1 cellular context compared by ENCODE assay signal in the genomic region with DNA sequence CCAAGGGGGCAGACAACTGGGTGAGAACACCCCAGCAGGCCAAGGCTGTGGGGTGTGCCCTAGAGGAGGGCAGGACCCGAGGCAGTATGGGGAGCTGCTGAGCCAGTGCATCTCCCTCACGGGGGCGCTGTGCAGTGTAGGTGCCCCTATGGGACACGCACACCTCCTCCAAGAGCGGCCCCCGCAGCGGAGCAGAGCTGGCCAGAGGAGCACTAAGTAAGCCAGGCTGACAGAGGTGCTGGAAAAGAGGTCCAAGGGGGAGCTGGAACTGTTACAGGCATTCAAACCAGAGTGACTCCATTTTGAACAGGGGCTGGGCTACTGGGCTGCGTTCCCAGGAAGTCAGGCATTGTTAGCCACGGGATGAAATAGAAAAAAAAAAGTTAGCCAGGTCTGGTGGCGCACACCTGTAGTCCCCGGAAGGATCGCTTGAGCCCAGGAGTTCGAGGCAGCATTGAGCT.
TF ChIP-seq lines count a peak whose summit lies in the region.

No MANE protein-coding gene starts in this region.

TF ChIP-seq in K562, 482 proteins besides CTCF, POLR2A, EP300 and RAD21 (continued from another document and continues in another):
- TF ChIP-seq, protein P1, sequence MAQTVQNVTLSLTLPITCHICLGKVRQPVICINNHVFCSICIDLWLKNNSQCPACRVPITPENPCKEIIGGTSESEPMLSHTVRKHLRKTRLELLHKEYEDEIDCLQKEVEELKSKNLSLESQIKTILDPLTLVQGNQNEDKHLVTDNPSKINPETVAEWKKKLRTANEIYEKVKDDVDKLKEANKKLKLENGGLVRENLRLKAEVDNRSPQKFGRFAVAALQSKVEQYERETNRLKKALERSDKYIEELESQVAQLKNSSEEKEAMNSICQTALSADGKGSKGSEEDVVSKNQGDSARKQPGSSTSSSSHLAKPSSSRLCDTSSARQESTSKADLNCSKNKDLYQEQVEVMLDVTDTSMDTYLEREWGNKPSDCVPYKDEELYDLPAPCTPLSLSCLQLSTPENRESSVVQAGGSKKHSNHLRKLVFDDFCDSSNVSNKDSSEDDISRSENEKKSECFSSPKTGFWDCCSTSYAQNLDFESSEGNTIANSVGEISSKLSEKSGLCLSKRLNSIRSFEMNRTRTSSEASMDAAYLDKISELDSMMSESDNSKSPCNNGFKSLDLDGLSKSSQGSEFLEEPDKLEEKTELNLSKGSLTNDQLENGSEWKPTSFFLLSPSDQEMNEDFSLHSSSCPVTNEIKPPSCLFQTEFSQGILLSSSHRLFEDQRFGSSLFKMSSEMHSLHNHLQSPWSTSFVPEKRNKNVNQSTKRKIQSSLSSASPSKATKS (CRISPR knock-in tag; IDR thresholded peaks at IDR 0.05) = no peak
- TF ChIP-seq PHF8 (IDR thresholded peaks at IDR 0.05; ENCODE audit: borderline replicate concordance, low read length) = no peak; the same call in 1 of the 2 replicates
- TF ChIP-seq PHF20 (IDR thresholded peaks at IDR 0.05; ENCODE audit: partially characterized antibody) = no peak
- TF ChIP-seq SMC3 (conservative IDR thresholded peaks at IDR 0.05; ENCODE audit: insufficient read depth, low read depth, low read length) = no peak
- TF ChIP-seq KLF6 (CRISPR knock-in tag; IDR thresholded peaks at IDR 0.05; ENCODE audit: borderline replicate concordance) = peak; percentile 62; the same call in 1 of the 2 replicates
- no peak for TF ChIP-seq FIP1L1 (IDR thresholded peaks at IDR 0.05; ENCODE audit: low read depth, low read length, poor library complexity, severe bottlenecking)
- TF ChIP-seq L3MBTL2 (IDR thresholded peaks at IDR 0.05) = no peak
- TF ChIP-seq, protein P2, sequence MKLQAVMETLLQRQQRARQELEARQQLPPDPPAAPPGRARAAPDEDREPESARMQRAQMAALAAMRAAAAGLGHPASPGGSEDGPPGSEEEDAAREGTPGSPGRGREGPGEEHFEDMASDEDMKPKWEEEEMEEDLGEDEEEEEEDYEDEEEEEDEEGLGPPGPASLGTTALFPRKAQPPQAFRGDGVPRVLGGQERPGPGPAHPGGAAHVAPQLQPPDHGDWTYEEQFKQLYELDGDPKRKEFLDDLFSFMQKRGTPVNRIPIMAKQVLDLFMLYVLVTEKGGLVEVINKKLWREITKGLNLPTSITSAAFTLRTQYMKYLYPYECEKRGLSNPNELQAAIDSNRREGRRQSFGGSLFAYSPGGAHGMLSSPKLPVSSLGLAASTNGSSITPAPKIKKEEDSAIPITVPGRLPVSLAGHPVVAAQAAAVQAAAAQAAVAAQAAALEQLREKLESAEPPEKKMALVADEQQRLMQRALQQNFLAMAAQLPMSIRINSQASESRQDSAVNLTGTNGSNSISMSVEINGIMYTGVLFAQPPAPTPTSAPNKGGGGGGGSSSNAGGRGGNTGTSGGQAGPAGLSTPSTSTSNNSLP (IDR thresholded peaks at IDR 0.05; ENCODE audit: borderline replicate concordance, low read depth, low read length) = no peak
- TF ChIP-seq, protein P3, sequence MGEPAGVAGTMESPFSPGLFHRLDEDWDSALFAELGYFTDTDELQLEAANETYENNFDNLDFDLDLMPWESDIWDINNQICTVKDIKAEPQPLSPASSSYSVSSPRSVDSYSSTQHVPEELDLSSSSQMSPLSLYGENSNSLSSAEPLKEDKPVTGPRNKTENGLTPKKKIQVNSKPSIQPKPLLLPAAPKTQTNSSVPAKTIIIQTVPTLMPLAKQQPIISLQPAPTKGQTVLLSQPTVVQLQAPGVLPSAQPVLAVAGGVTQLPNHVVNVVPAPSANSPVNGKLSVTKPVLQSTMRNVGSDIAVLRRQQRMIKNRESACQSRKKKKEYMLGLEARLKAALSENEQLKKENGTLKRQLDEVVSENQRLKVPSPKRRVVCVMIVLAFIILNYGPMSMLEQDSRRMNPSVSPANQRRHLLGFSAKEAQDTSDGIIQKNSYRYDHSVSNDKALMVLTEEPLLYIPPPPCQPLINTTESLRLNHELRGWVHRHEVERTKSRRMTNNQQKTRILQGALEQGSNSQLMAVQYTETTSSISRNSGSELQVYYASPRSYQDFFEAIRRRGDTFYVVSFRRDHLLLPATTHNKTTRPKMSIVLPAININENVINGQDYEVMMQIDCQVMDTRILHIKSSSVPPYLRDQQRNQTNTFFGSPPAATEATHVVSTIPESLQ (CRISPR knock-in tag; IDR thresholded peaks at IDR 0.05) = no peak
- TF ChIP-seq, protein P4, sequence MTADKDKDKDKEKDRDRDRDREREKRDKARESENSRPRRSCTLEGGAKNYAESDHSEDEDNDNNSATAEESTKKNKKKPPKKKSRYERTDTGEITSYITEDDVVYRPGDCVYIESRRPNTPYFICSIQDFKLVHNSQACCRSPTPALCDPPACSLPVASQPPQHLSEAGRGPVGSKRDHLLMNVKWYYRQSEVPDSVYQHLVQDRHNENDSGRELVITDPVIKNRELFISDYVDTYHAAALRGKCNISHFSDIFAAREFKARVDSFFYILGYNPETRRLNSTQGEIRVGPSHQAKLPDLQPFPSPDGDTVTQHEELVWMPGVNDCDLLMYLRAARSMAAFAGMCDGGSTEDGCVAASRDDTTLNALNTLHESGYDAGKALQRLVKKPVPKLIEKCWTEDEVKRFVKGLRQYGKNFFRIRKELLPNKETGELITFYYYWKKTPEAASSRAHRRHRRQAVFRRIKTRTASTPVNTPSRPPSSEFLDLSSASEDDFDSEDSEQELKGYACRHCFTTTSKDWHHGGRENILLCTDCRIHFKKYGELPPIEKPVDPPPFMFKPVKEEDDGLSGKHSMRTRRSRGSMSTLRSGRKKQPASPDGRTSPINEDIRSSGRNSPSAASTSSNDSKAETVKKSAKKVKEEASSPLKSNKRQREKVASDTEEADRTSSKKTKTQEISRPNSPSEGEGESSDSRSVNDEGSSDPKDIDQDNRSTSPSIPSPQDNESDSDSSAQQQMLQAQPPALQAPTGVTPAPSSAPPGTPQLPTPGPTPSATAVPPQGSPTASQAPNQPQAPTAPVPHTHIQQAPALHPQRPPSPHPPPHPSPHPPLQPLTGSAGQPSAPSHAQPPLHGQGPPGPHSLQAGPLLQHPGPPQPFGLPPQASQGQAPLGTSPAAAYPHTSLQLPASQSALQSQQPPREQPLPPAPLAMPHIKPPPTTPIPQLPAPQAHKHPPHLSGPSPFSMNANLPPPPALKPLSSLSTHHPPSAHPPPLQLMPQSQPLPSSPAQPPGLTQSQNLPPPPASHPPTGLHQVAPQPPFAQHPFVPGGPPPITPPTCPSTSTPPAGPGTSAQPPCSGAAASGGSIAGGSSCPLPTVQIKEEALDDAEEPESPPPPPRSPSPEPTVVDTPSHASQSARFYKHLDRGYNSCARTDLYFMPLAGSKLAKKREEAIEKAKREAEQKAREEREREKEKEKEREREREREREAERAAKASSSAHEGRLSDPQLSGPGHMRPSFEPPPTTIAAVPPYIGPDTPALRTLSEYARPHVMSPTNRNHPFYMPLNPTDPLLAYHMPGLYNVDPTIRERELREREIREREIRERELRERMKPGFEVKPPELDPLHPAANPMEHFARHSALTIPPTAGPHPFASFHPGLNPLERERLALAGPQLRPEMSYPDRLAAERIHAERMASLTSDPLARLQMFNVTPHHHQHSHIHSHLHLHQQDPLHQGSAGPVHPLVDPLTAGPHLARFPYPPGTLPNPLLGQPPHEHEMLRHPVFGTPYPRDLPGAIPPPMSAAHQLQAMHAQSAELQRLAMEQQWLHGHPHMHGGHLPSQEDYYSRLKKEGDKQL (CRISPR knock-in tag; IDR thresholded peaks at IDR 0.05; ENCODE audit: borderline replicate concordance) = no peak
- no peak for TF ChIP-seq ELF2 (CRISPR knock-in tag; IDR thresholded peaks at IDR 0.05)
- no peak for TF ChIP-seq ZFP36 (IDR thresholded peaks at IDR 0.05; ENCODE audit: low read depth, low read length, partially characterized antibody)
- TF ChIP-seq, protein P5, sequence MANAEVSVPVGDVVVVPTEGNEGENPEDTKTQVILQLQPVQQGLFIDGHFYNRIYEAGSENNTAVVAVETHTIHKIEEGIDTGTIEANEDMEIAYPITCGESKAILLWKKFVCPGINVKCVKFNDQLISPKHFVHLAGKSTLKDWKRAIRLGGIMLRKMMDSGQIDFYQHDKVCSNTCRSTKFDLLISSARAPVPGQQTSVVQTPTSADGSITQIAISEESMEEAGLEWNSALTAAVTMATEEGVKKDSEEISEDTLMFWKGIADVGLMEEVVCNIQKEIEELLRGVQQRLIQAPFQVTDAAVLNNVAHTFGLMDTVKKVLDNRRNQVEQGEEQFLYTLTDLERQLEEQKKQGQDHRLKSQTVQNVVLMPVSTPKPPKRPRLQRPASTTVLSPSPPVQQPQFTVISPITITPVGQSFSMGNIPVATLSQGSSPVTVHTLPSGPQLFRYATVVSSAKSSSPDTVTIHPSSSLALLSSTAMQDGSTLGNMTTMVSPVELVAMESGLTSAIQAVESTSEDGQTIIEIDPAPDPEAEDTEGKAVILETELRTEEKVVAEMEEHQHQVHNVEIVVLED (CRISPR knock-in tag; IDR thresholded peaks at IDR 0.05) = peak; percentile 23; the same call in 1 of the 2 replicates
- TF ChIP-seq, protein P6, sequence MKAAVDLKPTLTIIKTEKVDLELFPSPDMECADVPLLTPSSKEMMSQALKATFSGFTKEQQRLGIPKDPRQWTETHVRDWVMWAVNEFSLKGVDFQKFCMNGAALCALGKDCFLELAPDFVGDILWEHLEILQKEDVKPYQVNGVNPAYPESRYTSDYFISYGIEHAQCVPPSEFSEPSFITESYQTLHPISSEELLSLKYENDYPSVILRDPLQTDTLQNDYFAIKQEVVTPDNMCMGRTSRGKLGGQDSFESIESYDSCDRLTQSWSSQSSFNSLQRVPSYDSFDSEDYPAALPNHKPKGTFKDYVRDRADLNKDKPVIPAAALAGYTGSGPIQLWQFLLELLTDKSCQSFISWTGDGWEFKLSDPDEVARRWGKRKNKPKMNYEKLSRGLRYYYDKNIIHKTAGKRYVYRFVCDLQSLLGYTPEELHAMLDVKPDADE (conservative IDR thresholded peaks at IDR 0.05; ENCODE audit: control insufficient read depth, low read depth, low read length) = no peak
- TF ChIP-seq CREM (IDR thresholded peaks at IDR 0.05; ENCODE audit: low read depth) = 0 out of 2 replicates have a peak, but pooled peaks have one; percentile 26
- no peak for TF ChIP-seq PCBP1 (IDR thresholded peaks at IDR 0.05; ENCODE audit: low read depth, low read length, poor library complexity, severe bottlenecking)
- no peak for TF ChIP-seq NR4A1 (CRISPR knock-in tag; IDR thresholded peaks at IDR 0.05)
- peak; percentile 88 for TF ChIP-seq NR4A1 (tag; IDR thresholded peaks at IDR 0.05)
- TF ChIP-seq PTRF (tag; IDR thresholded peaks at IDR 0.05) = no peak
- TF ChIP-seq, protein P7, sequence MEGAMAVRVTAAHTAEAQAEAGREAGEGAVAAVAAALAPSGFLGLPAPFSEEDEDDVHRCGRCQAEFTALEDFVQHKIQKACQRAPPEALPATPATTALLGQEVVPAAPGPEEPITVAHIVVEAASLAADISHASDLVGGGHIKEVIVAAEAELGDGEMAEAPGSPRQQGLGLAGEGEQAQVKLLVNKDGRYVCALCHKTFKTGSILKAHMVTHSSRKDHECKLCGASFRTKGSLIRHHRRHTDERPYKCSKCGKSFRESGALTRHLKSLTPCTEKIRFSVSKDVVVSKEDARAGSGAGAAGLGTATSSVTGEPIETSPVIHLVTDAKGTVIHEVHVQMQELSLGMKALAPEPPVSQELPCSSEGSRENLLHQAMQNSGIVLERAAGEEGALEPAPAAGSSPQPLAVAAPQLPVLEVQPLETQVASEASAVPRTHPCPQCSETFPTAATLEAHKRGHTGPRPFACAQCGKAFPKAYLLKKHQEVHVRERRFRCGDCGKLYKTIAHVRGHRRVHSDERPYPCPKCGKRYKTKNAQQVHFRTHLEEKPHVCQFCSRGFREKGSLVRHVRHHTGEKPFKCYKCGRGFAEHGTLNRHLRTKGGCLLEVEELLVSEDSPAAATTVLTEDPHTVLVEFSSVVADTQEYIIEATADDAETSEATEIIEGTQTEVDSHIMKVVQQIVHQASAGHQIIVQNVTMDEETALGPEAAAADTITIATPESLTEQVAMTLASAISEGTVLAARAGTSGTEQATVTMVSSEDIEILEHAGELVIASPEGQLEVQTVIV (CRISPR knock-in tag; IDR thresholded peaks at IDR 0.05; ENCODE audit: borderline replicate concordance) = no peak
- no peak for TF ChIP-seq ZNF133 (CRISPR knock-in tag; IDR thresholded peaks at IDR 0.05)
- TF ChIP-seq ZNF175 (CRISPR knock-in tag; IDR thresholded peaks at IDR 0.05; ENCODE audit: low read depth) = 0 out of 2 replicates have a peak, but pooled peaks have one; percentile 65
- TF ChIP-seq ESRRA (IDR thresholded peaks at IDR 0.05; ENCODE audit: borderline replicate concordance, low read depth) = no peak
- 0 out of 2 replicates have a peak, but pooled peaks have one; percentile 31 for TF ChIP-seq MYC (IDR thresholded peaks at IDR 0.05; ENCODE audit: low read depth, low read length)
- no peak for TF ChIP-seq MYC (CRISPR knock-in tag; IDR thresholded peaks at IDR 0.05; ENCODE audit: borderline replicate concordance, low read depth)
- no peak for TF ChIP-seq ZNF253 (CRISPR knock-in tag; conservative IDR thresholded peaks at IDR 0.05)
- TF ChIP-seq YBX1 (IDR thresholded peaks at IDR 0.05) = no peak
- TF ChIP-seq IRF2 (CRISPR knock-in tag; IDR thresholded peaks at IDR 0.05) = no peak
- no peak for TF ChIP-seq NFIX (CRISPR knock-in tag; IDR thresholded peaks at IDR 0.05; ENCODE audit: low read depth)
- TF ChIP-seq RCOR1 (IDR thresholded peaks at IDR 0.05; ENCODE audit: borderline replicate concordance in 1 of 2, low read depth in 2 of 2, low read length in 2 of 2) = no peak
- TF ChIP-seq, protein P8, sequence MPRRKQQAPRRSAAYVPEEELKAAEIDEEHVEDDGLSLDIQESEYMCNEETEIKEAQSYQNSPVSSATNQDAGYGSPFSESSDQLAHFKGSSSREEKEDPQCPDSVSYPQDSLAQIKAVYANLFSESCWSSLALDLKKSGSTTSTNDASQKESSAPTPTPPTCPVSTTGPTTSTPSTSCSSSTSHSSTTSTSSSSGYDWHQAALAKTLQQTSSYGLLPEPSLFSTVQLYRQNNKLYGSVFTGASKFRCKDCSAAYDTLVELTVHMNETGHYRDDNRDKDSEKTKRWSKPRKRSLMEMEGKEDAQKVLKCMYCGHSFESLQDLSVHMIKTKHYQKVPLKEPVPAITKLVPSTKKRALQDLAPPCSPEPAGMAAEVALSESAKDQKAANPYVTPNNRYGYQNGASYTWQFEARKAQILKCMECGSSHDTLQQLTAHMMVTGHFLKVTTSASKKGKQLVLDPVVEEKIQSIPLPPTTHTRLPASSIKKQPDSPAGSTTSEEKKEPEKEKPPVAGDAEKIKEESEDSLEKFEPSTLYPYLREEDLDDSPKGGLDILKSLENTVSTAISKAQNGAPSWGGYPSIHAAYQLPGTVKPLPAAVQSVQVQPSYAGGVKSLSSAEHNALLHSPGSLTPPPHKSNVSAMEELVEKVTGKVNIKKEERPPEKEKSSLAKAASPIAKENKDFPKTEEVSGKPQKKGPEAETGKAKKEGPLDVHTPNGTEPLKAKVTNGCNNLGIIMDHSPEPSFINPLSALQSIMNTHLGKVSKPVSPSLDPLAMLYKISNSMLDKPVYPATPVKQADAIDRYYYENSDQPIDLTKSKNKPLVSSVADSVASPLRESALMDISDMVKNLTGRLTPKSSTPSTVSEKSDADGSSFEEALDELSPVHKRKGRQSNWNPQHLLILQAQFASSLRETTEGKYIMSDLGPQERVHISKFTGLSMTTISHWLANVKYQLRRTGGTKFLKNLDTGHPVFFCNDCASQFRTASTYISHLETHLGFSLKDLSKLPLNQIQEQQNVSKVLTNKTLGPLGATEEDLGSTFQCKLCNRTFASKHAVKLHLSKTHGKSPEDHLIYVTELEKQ (CRISPR knock-in tag; IDR thresholded peaks at IDR 0.05) = no peak
- no peak for TF ChIP-seq HNRNPH1 (optimal IDR thresholded peaks at IDR 0.05; ENCODE audit: low read depth, low read length)
